In the genomic region with DNA sequence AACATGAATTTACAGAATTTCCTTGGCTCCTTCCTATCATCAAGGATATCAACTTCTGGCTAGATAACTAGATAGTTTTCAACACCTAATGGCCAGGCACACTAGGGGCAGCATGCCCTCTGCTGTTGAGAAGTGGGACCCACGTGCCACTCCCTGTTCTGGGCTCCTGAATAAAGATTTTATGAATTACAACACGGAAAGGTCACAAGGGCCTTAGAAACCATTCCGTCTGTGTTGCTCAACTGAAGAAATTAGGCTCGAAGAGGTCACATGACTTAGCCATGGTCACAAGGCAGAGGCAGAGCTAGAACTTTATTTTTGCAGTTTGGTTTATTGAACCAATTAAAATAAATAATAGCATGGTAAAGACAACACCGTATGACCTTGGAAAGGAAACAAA, we compare ENCODE assay signal across 1 cellular context.
A peak's percentile ranks its signal among the peaks of the same experiment; 100 is the strongest.
TF ChIP-seq lines count a peak whose summit lies in the region.

No MANE protein-coding gene starts in this region.

TF ChIP-seq in K562, 482 proteins besides CTCF, POLR2A, EP300 and RAD21 (continued from another document and continues in another):
- TF ChIP-seq, protein P1, sequence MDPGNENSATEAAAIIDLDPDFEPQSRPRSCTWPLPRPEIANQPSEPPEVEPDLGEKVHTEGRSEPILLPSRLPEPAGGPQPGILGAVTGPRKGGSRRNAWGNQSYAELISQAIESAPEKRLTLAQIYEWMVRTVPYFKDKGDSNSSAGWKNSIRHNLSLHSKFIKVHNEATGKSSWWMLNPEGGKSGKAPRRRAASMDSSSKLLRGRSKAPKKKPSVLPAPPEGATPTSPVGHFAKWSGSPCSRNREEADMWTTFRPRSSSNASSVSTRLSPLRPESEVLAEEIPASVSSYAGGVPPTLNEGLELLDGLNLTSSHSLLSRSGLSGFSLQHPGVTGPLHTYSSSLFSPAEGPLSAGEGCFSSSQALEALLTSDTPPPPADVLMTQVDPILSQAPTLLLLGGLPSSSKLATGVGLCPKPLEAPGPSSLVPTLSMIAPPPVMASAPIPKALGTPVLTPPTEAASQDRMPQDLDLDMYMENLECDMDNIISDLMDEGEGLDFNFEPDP (CRISPR knock-in tag; IDR thresholded peaks at IDR 0.05), result no peak
- TF ChIP-seq, protein P2, sequence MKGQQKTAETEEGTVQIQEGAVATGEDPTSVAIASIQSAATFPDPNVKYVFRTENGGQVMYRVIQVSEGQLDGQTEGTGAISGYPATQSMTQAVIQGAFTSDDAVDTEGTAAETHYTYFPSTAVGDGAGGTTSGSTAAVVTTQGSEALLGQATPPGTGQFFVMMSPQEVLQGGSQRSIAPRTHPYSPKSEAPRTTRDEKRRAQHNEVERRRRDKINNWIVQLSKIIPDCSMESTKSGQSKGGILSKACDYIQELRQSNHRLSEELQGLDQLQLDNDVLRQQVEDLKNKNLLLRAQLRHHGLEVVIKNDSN (CRISPR knock-in tag; IDR thresholded peaks at IDR 0.05), result peak; percentile 48
- TF ChIP-seq, protein P3, sequence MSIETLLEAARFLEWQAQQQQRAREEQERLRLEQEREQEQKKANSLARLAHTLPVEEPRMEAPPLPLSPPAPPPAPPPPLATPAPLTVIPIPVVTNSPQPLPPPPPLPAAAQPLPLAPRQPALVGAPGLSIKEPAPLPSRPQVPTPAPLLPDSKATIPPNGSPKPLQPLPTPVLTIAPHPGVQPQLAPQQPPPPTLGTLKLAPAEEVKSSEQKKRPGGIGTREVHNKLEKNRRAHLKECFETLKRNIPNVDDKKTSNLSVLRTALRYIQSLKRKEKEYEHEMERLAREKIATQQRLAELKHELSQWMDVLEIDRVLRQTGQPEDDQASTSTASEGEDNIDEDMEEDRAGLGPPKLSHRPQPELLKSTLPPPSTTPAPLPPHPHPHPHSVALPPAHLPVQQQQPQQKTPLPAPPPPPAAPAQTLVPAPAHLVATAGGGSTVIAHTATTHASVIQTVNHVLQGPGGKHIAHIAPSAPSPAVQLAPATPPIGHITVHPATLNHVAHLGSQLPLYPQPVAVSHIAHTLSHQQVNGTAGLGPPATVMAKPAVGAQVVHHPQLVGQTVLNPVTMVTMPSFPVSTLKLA (conservative IDR thresholded peaks at IDR 0.05), result peak; percentile 30 to 34; a peak in 2 of 4 replicates
- TF ChIP-seq NR2F6 (CRISPR knock-in tag; IDR thresholded peaks at IDR 0.05), result no peak
- no peak for TF ChIP-seq MIER1 (IDR thresholded peaks at IDR 0.05; ENCODE audit: low read depth)
- TF ChIP-seq, protein P4, sequence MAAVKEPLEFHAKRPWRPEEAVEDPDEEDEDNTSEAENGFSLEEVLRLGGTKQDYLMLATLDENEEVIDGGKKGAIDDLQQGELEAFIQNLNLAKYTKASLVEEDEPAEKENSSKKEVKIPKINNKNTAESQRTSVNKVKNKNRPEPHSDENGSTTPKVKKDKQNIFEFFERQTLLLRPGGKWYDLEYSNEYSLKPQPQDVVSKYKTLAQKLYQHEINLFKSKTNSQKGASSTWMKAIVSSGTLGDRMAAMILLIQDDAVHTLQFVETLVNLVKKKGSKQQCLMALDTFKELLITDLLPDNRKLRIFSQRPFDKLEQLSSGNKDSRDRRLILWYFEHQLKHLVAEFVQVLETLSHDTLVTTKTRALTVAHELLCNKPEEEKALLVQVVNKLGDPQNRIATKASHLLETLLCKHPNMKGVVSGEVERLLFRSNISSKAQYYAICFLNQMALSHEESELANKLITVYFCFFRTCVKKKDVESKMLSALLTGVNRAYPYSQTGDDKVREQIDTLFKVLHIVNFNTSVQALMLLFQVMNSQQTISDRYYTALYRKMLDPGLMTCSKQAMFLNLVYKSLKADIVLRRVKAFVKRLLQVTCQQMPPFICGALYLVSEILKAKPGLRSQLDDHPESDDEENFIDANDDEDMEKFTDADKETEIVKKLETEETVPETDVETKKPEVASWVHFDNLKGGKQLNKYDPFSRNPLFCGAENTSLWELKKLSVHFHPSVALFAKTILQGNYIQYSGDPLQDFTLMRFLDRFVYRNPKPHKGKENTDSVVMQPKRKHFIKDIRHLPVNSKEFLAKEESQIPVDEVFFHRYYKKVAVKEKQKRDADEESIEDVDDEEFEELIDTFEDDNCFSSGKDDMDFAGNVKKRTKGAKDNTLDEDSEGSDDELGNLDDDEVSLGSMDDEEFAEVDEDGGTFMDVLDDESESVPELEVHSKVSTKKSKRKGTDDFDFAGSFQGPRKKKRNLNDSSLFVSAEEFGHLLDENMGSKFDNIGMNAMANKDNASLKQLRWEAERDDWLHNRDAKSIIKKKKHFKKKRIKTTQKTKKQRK (IDR thresholded peaks at IDR 0.05; ENCODE audit: borderline replicate concordance, low read depth, low read length), result no peak
- TF ChIP-seq ZNF696 (CRISPR knock-in tag; conservative IDR thresholded peaks at IDR 0.05), result no peak
- TF ChIP-seq POLR2H (tag; IDR thresholded peaks at IDR 0.05; ENCODE audit: low read depth), result no peak
- TF ChIP-seq, protein P5, sequence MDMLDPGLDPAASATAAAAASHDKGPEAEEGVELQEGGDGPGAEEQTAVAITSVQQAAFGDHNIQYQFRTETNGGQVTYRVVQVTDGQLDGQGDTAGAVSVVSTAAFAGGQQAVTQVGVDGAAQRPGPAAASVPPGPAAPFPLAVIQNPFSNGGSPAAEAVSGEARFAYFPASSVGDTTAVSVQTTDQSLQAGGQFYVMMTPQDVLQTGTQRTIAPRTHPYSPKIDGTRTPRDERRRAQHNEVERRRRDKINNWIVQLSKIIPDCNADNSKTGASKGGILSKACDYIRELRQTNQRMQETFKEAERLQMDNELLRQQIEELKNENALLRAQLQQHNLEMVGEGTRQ (CRISPR knock-in tag; IDR thresholded peaks at IDR 0.05), result peak; percentile 50
- no peak for TF ChIP-seq TEAD2 (tag; IDR thresholded peaks at IDR 0.05)
- no peak for TF ChIP-seq ELF2 (CRISPR knock-in tag; IDR thresholded peaks at IDR 0.05)
- no peak for TF ChIP-seq KDM5B (IDR thresholded peaks at IDR 0.05; ENCODE audit: insufficient replicate concordance, low read depth, low read length)
- no peak for TF ChIP-seq ETV1 (tag; conservative IDR thresholded peaks at IDR 0.05; ENCODE audit: low read depth)
- TF ChIP-seq, protein P6, sequence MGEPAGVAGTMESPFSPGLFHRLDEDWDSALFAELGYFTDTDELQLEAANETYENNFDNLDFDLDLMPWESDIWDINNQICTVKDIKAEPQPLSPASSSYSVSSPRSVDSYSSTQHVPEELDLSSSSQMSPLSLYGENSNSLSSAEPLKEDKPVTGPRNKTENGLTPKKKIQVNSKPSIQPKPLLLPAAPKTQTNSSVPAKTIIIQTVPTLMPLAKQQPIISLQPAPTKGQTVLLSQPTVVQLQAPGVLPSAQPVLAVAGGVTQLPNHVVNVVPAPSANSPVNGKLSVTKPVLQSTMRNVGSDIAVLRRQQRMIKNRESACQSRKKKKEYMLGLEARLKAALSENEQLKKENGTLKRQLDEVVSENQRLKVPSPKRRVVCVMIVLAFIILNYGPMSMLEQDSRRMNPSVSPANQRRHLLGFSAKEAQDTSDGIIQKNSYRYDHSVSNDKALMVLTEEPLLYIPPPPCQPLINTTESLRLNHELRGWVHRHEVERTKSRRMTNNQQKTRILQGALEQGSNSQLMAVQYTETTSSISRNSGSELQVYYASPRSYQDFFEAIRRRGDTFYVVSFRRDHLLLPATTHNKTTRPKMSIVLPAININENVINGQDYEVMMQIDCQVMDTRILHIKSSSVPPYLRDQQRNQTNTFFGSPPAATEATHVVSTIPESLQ (CRISPR knock-in tag; IDR thresholded peaks at IDR 0.05), result no peak
- TF ChIP-seq CXXC5 (CRISPR knock-in tag; IDR thresholded peaks at IDR 0.05), result no peak
- no peak for TF ChIP-seq MBD2 (IDR thresholded peaks at IDR 0.05; ENCODE audit: borderline replicate concordance, low read depth)
- TF ChIP-seq FOSL1 (tag; conservative IDR thresholded peaks at IDR 0.05), result no peak
- TF ChIP-seq TOE1 (IDR thresholded peaks at IDR 0.05; ENCODE audit: borderline replicate concordance), result peak; percentile 85
- no peak for TF ChIP-seq TOE1 (CRISPR knock-in tag; IDR thresholded peaks at IDR 0.05; ENCODE audit: borderline replicate concordance, low read depth)
- TF ChIP-seq, protein P7, sequence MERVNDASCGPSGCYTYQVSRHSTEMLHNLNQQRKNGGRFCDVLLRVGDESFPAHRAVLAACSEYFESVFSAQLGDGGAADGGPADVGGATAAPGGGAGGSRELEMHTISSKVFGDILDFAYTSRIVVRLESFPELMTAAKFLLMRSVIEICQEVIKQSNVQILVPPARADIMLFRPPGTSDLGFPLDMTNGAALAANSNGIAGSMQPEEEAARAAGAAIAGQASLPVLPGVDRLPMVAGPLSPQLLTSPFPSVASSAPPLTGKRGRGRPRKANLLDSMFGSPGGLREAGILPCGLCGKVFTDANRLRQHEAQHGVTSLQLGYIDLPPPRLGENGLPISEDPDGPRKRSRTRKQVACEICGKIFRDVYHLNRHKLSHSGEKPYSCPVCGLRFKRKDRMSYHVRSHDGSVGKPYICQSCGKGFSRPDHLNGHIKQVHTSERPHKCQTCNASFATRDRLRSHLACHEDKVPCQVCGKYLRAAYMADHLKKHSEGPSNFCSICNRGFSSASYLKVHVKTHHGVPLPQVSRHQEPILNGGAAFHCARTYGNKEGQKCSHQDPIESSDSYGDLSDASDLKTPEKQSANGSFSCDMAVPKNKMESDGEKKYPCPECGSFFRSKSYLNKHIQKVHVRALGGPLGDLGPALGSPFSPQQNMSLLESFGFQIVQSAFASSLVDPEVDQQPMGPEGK (CRISPR knock-in tag; IDR thresholded peaks at IDR 0.05; ENCODE audit: borderline replicate concordance), result no peak
- TF ChIP-seq MYC (IDR thresholded peaks at IDR 0.05; ENCODE audit: low read depth, low read length), result peak; percentile 60; the same call in 1 of the 2 replicates
- TF ChIP-seq MYC (CRISPR knock-in tag; IDR thresholded peaks at IDR 0.05; ENCODE audit: borderline replicate concordance, low read depth), result no peak
- TF ChIP-seq, protein P8, sequence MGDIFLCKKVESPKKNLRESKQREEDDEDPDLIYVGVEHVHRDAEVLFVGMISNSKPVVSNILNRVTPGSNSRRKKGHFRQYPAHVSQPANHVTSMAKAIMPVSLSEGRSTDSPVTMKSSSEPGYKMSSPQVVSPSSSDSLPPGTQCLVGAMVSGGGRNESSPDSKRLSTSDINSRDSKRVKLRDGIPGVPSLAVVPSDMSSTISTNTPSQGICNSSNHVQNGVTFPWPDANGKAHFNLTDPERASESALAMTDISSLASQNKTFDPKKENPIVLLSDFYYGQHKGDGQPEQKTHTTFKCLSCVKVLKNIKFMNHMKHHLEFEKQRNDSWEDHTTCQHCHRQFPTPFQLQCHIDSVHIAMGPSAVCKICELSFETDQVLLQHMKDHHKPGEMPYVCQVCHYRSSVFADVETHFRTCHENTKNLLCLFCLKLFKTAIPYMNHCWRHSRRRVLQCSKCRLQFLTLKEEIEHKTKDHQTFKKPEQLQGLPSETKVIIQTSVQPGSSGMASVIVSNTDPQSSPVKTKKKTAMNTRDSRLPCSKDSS (IDR thresholded peaks at IDR 0.05; ENCODE audit: low read depth, partially characterized antibody), result no peak
- TF ChIP-seq ZNF24 (IDR thresholded peaks at IDR 0.05), result no peak
- TF ChIP-seq CBFA2T2 (conservative IDR thresholded peaks at IDR 0.05), result peak; percentile 29
- TF ChIP-seq, protein P9, sequence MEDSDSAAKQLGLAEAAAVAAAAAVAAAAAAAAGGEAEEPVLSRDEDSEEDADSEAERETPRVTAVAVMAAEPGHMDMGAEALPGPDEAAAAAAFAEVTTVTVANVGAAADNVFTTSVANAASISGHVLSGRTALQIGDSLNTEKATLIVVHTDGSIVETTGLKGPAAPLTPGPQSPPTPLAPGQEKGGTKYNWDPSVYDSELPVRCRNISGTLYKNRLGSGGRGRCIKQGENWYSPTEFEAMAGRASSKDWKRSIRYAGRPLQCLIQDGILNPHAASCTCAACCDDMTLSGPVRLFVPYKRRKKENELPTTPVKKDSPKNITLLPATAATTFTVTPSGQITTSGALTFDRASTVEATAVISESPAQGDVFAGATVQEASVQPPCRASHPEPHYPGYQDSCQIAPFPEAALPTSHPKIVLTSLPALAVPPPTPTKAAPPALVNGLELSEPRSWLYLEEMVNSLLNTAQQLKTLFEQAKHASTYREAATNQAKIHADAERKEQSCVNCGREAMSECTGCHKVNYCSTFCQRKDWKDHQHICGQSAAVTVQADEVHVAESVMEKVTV (CRISPR knock-in tag; IDR thresholded peaks at IDR 0.05), result peak; percentile 85
- TF ChIP-seq, protein P10, sequence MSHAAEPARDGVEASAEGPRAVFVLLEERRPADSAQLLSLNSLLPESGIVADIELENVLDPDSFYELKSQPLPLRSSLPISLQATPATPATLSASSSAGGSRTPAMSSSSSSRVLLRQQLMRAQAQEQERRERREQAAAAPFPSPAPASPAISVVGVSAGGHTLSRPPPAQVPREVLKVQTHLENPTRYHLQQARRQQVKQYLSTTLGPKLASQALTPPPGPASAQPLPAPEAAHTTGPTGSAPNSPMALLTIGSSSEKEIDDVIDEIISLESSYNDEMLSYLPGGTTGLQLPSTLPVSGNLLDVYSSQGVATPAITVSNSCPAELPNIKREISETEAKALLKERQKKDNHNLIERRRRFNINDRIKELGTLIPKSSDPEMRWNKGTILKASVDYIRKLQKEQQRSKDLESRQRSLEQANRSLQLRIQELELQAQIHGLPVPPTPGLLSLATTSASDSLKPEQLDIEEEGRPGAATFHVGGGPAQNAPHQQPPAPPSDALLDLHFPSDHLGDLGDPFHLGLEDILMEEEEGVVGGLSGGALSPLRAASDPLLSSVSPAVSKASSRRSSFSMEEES (CRISPR knock-in tag; IDR thresholded peaks at IDR 0.05), result peak; percentile 95
- TF ChIP-seq KLF6 (CRISPR knock-in tag; IDR thresholded peaks at IDR 0.05; ENCODE audit: borderline replicate concordance), result no peak
- TF ChIP-seq U2AF2 (optimal IDR thresholded peaks at IDR 0.05; ENCODE audit: low read depth, low read length), result no peak
- TF ChIP-seq, protein P11, sequence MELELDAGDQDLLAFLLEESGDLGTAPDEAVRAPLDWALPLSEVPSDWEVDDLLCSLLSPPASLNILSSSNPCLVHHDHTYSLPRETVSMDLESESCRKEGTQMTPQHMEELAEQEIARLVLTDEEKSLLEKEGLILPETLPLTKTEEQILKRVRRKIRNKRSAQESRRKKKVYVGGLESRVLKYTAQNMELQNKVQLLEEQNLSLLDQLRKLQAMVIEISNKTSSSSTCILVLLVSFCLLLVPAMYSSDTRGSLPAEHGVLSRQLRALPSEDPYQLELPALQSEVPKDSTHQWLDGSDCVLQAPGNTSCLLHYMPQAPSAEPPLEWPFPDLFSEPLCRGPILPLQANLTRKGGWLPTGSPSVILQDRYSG (tag; conservative IDR thresholded peaks at IDR 0.05; ENCODE audit: low read depth), result no peak
- TF ChIP-seq, protein P12, sequence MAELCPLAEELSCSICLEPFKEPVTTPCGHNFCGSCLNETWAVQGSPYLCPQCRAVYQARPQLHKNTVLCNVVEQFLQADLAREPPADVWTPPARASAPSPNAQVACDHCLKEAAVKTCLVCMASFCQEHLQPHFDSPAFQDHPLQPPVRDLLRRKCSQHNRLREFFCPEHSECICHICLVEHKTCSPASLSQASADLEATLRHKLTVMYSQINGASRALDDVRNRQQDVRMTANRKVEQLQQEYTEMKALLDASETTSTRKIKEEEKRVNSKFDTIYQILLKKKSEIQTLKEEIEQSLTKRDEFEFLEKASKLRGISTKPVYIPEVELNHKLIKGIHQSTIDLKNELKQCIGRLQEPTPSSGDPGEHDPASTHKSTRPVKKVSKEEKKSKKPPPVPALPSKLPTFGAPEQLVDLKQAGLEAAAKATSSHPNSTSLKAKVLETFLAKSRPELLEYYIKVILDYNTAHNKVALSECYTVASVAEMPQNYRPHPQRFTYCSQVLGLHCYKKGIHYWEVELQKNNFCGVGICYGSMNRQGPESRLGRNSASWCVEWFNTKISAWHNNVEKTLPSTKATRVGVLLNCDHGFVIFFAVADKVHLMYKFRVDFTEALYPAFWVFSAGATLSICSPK (IDR thresholded peaks at IDR 0.05; ENCODE audit: borderline replicate concordance), result no peak
